26 cellular contexts compared by ENCODE assay signal in genomic region chr22:22961574-22961973, GRCh38.
"Had no signal": no experiment of that assay in that cellular context is flagged by ENCODE, and none has a peak within 500 bp of the region (broad histone marks: within the 10 kb centered on the region; RNA-seq: fewer than 3 reads in every experiment).

No MANE protein-coding gene starts in this region.

- H3K79me2 ChIP-seq: hepatocyte had no signal

- ATAC-seq: effector memory CD8-positive, alpha-beta T cell; esophagus mucosa; gastrocnemius medialis; left colon; left lobe of liver; left ventricle myocardium superior; lower lobe of right lung; mucosa of descending colon had no signal

- H3K4me1 ChIP-seq: colonic mucosa, esophagus squamous epithelium, gastrocnemius medialis, lower lobe of right lung had no signal

- H3K36me3 ChIP-seq: colonic mucosa, esophagus squamous epithelium, gastrocnemius medialis, lower lobe of right lung had no signal

- H3K27me3 ChIP-seq: colonic mucosa, hepatocyte had no signal

- H3K27ac ChIP-seq: colonic mucosa, epithelial cell of prostate, esophagus squamous epithelium, lower lobe of right lung had no signal

- H2AFZ ChIP-seq: hepatocyte had no signal

- DNase-seq: colonic mucosa; cortex of kidney; effector CD8-positive, alpha-beta T cell; effector memory CD8-positive, alpha-beta T cell; endodermal cell; erythroblast; esophagus squamous epithelium; foreskin fibroblast; foreskin melanocyte; gastrocnemius medialis; glutamatergic neuron; head of caudate nucleus; hypothalamus; immature natural killer cell; islet precursor cell; kidney; kidney glomerular epithelial cell; left colon; left ventricle myocardium superior; lower lobe of right lung; mesenchymal stem cell; mucosa of descending colon had no signal

- H3K4me3 ChIP-seq: colonic mucosa, esophagus squamous epithelium, gastrocnemius medialis, hepatocyte, lower lobe of right lung, mucosa of descending colon had no signal

- H3K9me3 ChIP-seq: colonic mucosa, esophagus squamous epithelium, gastrocnemius medialis, mucosa of descending colon had no signal
